ENCODE assay signal across 8 cellular contexts in genomic region chr20:36941403-36941835, GRCh38. TPM values are rescaled to one million over a fixed set of nuclear protein-coding genes. Genes with fewer than 3 reads are reported as not detected.
A peak's percentile ranks its signal among the peaks of the same experiment; 100 is the strongest.
DNase-seq lines count a peak whose midpoint lies in the region; ATAC-seq, FAIRE-seq and TF ChIP-seq lines count a peak whose summit lies in the region.
"Had no signal": no experiment of that assay in that cellular context is flagged by ENCODE, and none has a peak within 500 bp of the region (broad histone marks: within the 10 kb centered on the region; RNA-seq: fewer than 3 reads in every experiment).

No MANE protein-coding gene starts in this region.

- no peak overlapping the region for H3K4me3 ChIP-seq in foreskin fibroblast (ENCODE audit: low read depth in 1 of 2, low read length in 2 of 2)

- no peak for TF ChIP-seq POLR2A in H54 (IDR thresholded peaks at IDR 0.05; ENCODE audit: low read depth, low read length)
- TF ChIP-seq POLR2A in erythroblast (IDR thresholded peaks at IDR 0.05; ENCODE audit: low read length) = no peak

- POLR2A ChIA-PET in activated CD8-positive, alpha-beta T cell treated with anti-CD3 and anti-CD28 coated beads for 36 hours (lab: Charles Lee) = interaction anchor here (0.9 to 1.0 kb wide), 2 partner anchors 17 to 18 kb away, joined by 3 to 4 read pairs; no protein-coding TSS in a partner anchor

- H3K27me3 Mint-ChIP-seq in HFFc6 (ENCODE audit: insufficient read depth) = no peaks in the 10 kb centered on the region; the same call in none of the 2 replicates
- no peaks in the 10 kb centered on the region for H3K27me3 Mint-ChIP-seq in activated CD8-positive, alpha-beta T cell treated with anti-CD3 and anti-CD28 coated beads for 36 hours

- ATAC-seq in activated CD8-positive, alpha-beta T cell treated with anti-CD3 and anti-CD28 coated beads for 36 hours = peak; percentile 67
- peak; percentile 66 for ATAC-seq in stimulated activated naive CD8-positive, alpha-beta T cell treated with anti-CD3 and anti-CD28 coated beads, Interleukin-15, Interleukin-2, amounts not matched to agents 100 U/mL and 50 U/mL, for 24 hours

- intact Hi-C loops in activated CD8-positive, alpha-beta T cell treated with anti-CD3 and anti-CD28 coated beads for 36 hours (cut with micrococcal nuclease) = no loop called here

- CTCF ChIA-PET in activated CD8-positive, alpha-beta T cell treated with anti-CD3 and anti-CD28 coated beads for 36 hours (lab: Charles Lee) = no interaction called here

- 0 out of 2 replicates have a peak overlapping the region, but pooled peaks have one; percentile 2 for H3K27ac Mint-ChIP-seq in HFFc6
- peak overlapping the region; percentile 81 for H3K27ac Mint-ChIP-seq in activated CD8-positive, alpha-beta T cell treated with anti-CD3 and anti-CD28 coated beads for 36 hours

- H3K9me3 Mint-ChIP-seq in HFFc6 = no peaks in the 10 kb centered on the region
- no peaks in the 10 kb centered on the region for H3K9me3 Mint-ChIP-seq in activated CD8-positive, alpha-beta T cell treated with anti-CD3 and anti-CD28 coated beads for 36 hours

- no peak overlapping the region for H3K4me3 Mint-ChIP-seq in HFFc6
- no peak overlapping the region for H3K4me3 Mint-ChIP-seq in activated CD8-positive, alpha-beta T cell treated with anti-CD3 and anti-CD28 coated beads for 36 hours

- H3K36me3 Mint-ChIP-seq in HFFc6 (ENCODE audit: low read depth) = no peaks in the 10 kb centered on the region; the same call in 1 of the 2 replicates
- H3K36me3 Mint-ChIP-seq in activated CD8-positive, alpha-beta T cell treated with anti-CD3 and anti-CD28 coated beads for 36 hours (ENCODE audit: low read depth) = peaks cover 48% of the 10 kb centered on the region

- H3K4me1 Mint-ChIP-seq in HFFc6 (ENCODE audit: low read depth) = peaks cover 8% of the 10 kb centered on the region
- peaks cover 62% of the 10 kb centered on the region for H3K4me1 Mint-ChIP-seq in activated CD8-positive, alpha-beta T cell treated with anti-CD3 and anti-CD28 coated beads for 36 hours (ENCODE audit: low read depth)

- TF ChIP-seq CTCF in HFFc6 (IDR thresholded peaks at IDR 0.05) (no peak), foreskin fibroblast (IDR thresholded peaks at IDR 0.05; ENCODE audit: low read depth, low read length) (no peak)
- TF ChIP-seq CTCF in activated CD8-positive, alpha-beta T cell treated with anti-CD3 and anti-CD28 coated beads for 36 hours (IDR thresholded peaks at IDR 0.05) = no peak

- FAIRE-seq in H54 (lab: Jason Lieb, UNC) = no peak

- DNase-seq in HFFc6 (no peak), foreskin fibroblast (peak; percentile 36 to 50), DMS 273 treated with DMSO at 0.1 percent for 48 hours (lab: John Stamatoyannopoulos, UW) (no peak), H54 (ENCODE audit: insufficient read length, low spot score) (no peak), erythroblast (lab: John Stamatoyannopoulos, UW) (no peak)
- no peak for DNase-seq in activated CD8-positive, alpha-beta T cell treated with anti-CD3 and anti-CD28 coated beads for 36 hours
- no peak for DNase-seq in stimulated activated naive CD8-positive, alpha-beta T cell treated with anti-CD3 and anti-CD28 coated beads, Interleukin-15, Interleukin-2, amounts not matched to agents 100 U/mL and 50 U/mL, for 24 hours
- DNase-seq: NCI-H510A had no signal

RNA-seq across cellular contexts. Expression of gene SAMHD1, which starts 10.1 kb away (rescaled TPM):
- 10 to 100 TPM; 19.4 to 31.3 (median 23.8) TPM for total RNA-seq in HFFc6 (2021; fragmentation: NEBNext Ultra II Directional; extraction: Animal tissue kit (Norgen Biotek cat#: 25700))
- 10 to 100 TPM; 30.6 to 35.9 TPM for total RNA-seq in activated CD8-positive, alpha-beta T cell treated with anti-CD3 and anti-CD28 coated beads for 36 hours

Comparison
In these comparisons a context has a peak if more than half of its experiments do, and no peak if none do; other contexts are left out.
1. DNase-seq: peak in foreskin fibroblast (2 of 2); none in HFFc6 (single experiment), activated CD8-positive, alpha-beta T cell treated with anti-CD3 and anti-CD28 coated beads for 36 hours (single experiment), stimulated activated naive CD8-positive, alpha-beta T cell treated with anti-CD3 and anti-CD28 coated beads, Interleukin-15, Interleukin-2, amounts not matched to agents 100 U/mL and 50 U/mL, for 24 hours (single experiment), DMS 273 treated with DMSO at 0.1 percent for 48 hours (single experiment), H54 (single experiment) and erythroblast (0 of 2).